Comparison of ENCODE assay signal across 8 cellular contexts in genomic region chr21:37220433-37220980, GRCh38.
DNase-seq lines count a peak whose midpoint lies in the region; ATAC-seq and TF ChIP-seq lines count a peak whose summit lies in the region.

No MANE protein-coding gene starts in this region.

- ATAC-seq in GM19397 (IDR thresholded peaks at IDR 0.05; ENCODE audit: unreplicated experiment) = peak; percentile 42
- ATAC-seq in HG03442 (IDR thresholded peaks at IDR 0.05; ENCODE audit: unreplicated experiment) = peak; percentile 29

- no peak for TF ChIP-seq CTCF in astrocyte of the spinal cord (IDR thresholded peaks at IDR 0.05; ENCODE audit: low read depth, low read length)

- H3K4me3 ChIP-seq in astrocyte of the spinal cord (ENCODE audit: low read depth, low read length) = peak overlapping the region; percentile 61

- peak; percentile 45 for DNase-seq in DMS53 treated with DMSO at 0.1 percent for 48 hours (lab: John Stamatoyannopoulos, UW; ENCODE audit: unreplicated experiment)
- peak; percentile 28 to 57 for DNase-seq in SHP77 (lab: John Stamatoyannopoulos, UW)
- DNase-seq in astrocyte of the spinal cord (ENCODE audit: low read depth, low spot score) = peak; percentile 55
- DNase-seq in iPS-NIHi11 (ENCODE audit: low spot score) = peak; percentile 38
- peak; percentile 13 for DNase-seq in smooth muscle cell of the brain vasculature (ENCODE audit: low read depth, low spot score)
- no peak for DNase-seq in RKO (ENCODE audit: low spot score)

- in situ Hi-C loops in astrocyte of the spinal cord (cut with HindIII; ENCODE audit: low sequenced_read_pairs) = no loop called here
